ENCODE assay signal across 9 cellular contexts in genomic region chr16:2196162-2196980, GRCh38. TPM values are rescaled to one million over a fixed set of nuclear protein-coding genes. Genes with fewer than 3 reads are reported as not detected.
DNase-seq lines count a peak whose midpoint lies in the region; ATAC-seq, FAIRE-seq and TF ChIP-seq lines count a peak whose summit lies in the region.
"Had no signal": no experiment of that assay in that cellular context is flagged by ENCODE, and none has a peak within 500 bp of the region (broad histone marks: within the 10 kb centered on the region; RNA-seq: fewer than 3 reads in every experiment).

TSS of gene CASKIN1 (minus strand) at chr16:2196605. CDS start at chr16:2196432, 173 bp downstream.

- TF ChIP-seq EP300 in A549 (IDR thresholded peaks at IDR 0.05), result no peak

- H3K4me3 ChIP-seq in A549 (peak within 1 kb of the TSS; percentile 58), upper lobe of right lung (peak within 1 kb of the TSS; percentile 23)

- peak within 1 kb of the TSS; percentile 97 for H3K4me2 ChIP-seq in A549

- ATAC-seq in A549 (peak in 1 of 2 experiments; percentile 42; a peak in 3 of 6 replicates), upper lobe of right lung (peak; percentile 35), HG03280 (IDR thresholded peaks at IDR 0.05; ENCODE audit: unreplicated experiment) (no peak)

- TF ChIP-seq CTCF in A549 (IDR thresholded peaks at IDR 0.05), result no peak
- TF ChIP-seq CTCF in GM10248 (IDR thresholded peaks at IDR 0.05; ENCODE audit: control extremely low read depth, extremely low read depth, low read depth, missing control alignments), result no peak
- no peak for TF ChIP-seq CTCF in upper lobe of right lung (IDR thresholded peaks at IDR 0.05)

- DNase-seq in A549 (ENCODE audit: low read depth in 1 of 2, low spot score in 1 of 2) (no peak), GM10248 (ENCODE audit: extremely low spot score) (peak; percentile 48), iPS-NIHi11 (ENCODE audit: low spot score) (peak; percentile 81), upper lobe of right lung (no peak), A172 (ENCODE audit: low spot score) (no peak), SK-N-DZ (ENCODE audit: low spot score) (no peak)
- no peak for DNase-seq in activated T-helper 1 cell treated with anti-CD3 and anti-CD28 coated beads, Interleukin-12 subunit alpha, Interleukin-12 subunit beta, Interleukin-2, Interleukin-4 antibody, amounts not matched to agents 30 ng/mL and 10 ng/mL and 1 ng/mL, durations not matched to agents 14 hours and 24 hours and 36 hours (ENCODE audit: low spot score)

- H3K9me3 ChIP-seq in A549, result no peaks in the 10 kb centered on the region
- no peaks in the 10 kb centered on the region for H3K9me3 ChIP-seq in upper lobe of right lung

- no peak within 1 kb of the TSS for H3K27ac Mint-ChIP-seq in activated T-helper 1 cell treated with anti-CD3 and anti-CD28 coated beads, Interleukin-12 subunit alpha, Interleukin-12 subunit beta, Interleukin-2, Interleukin-4 antibody, amounts not matched to agents 30 ng/mL and 10 ng/mL and 1 ng/mL, durations not matched to agents 14 hours and 24 hours and 36 hours

- H3K36me3 Mint-ChIP-seq in activated T-helper 1 cell treated with anti-CD3 and anti-CD28 coated beads, Interleukin-12 subunit alpha, Interleukin-12 subunit beta, Interleukin-2, Interleukin-4 antibody, amounts not matched to agents 30 ng/mL and 10 ng/mL and 1 ng/mL, durations not matched to agents 14 hours and 24 hours and 36 hours (ENCODE audit: low read depth), result no peaks in the 10 kb centered on the region

- H3K27ac ChIP-seq in A549 (peak within 1 kb of the TSS; percentile 56 to 86), upper lobe of right lung (no peak within 1 kb of the TSS)

- no peaks in the 10 kb centered on the region for H3K4me1 Mint-ChIP-seq in activated T-helper 1 cell treated with anti-CD3 and anti-CD28 coated beads, Interleukin-12 subunit alpha, Interleukin-12 subunit beta, Interleukin-2, Interleukin-4 antibody, amounts not matched to agents 30 ng/mL and 10 ng/mL and 1 ng/mL, durations not matched to agents 14 hours and 24 hours and 36 hours (ENCODE audit: low read depth)

- no peak for FAIRE-seq in A549 (lab: Jason Lieb, UNC)
- FAIRE-seq: endothelial cell of umbilical vein had no signal

- peaks cover 39% of the 10 kb centered on the region for H3K27me3 ChIP-seq in upper lobe of right lung

- no peaks in the 10 kb centered on the region for H3K36me3 ChIP-seq in upper lobe of right lung

- H3K9me3 Mint-ChIP-seq in activated T-helper 1 cell treated with anti-CD3 and anti-CD28 coated beads, Interleukin-12 subunit alpha, Interleukin-12 subunit beta, Interleukin-2, Interleukin-4 antibody, amounts not matched to agents 30 ng/mL and 10 ng/mL and 1 ng/mL, durations not matched to agents 14 hours and 24 hours and 36 hours, result no peaks in the 10 kb centered on the region

- POLR2A ChIA-PET in A549 (lab: Yijun Ruan, JAX) (interaction anchor here (0.6 to 2.0 kb wide), 3 partner anchors 30 to 41 kb away, joined by 3 to 17 read pairs (median 5); partner anchors contain the start of gene TRAF7), GM10248 (lab: Yijun Ruan, JAX) (interaction anchor here (0.5 to 1.6 kb wide), 2 partner anchors 41 to 242 kb away, joined by 3 to 6 read pairs; partner anchors contain the start of gene TRAF7)

- intact Hi-C loops in activated T-helper 1 cell treated with anti-CD3 and anti-CD28 coated beads, Interleukin-12 subunit alpha, Interleukin-12 subunit beta, Interleukin-2, Interleukin-4 antibody, amounts not matched to agents 30 ng/mL and 10 ng/mL and 1 ng/mL, durations not matched to agents 14 hours and 24 hours and 36 hours (cut with micrococcal nuclease), result loop anchor here (5.0 to 10.0 kb wide), 2 partner anchors 174 to 228 kb away; partner anchors contain the start of gene CCNF
- intact Hi-C loops in upper lobe of right lung (cut with DNase I), result no loop called here

- H3K4me1 ChIP-seq in A549, result peaks cover 18% of the 10 kb centered on the region
- H3K4me1 ChIP-seq in upper lobe of right lung, result peaks cover 11% of the 10 kb centered on the region

- H3K4me3 Mint-ChIP-seq in activated T-helper 1 cell treated with anti-CD3 and anti-CD28 coated beads, Interleukin-12 subunit alpha, Interleukin-12 subunit beta, Interleukin-2, Interleukin-4 antibody, amounts not matched to agents 30 ng/mL and 10 ng/mL and 1 ng/mL, durations not matched to agents 14 hours and 24 hours and 36 hours, result peak within 1 kb of the TSS; percentile 49

- TF ChIP-seq RAD21 in A549 (conservative IDR thresholded peaks at IDR 0.05 in 1 of 2, IDR thresholded peaks at IDR 0.05 in 1 of 2), result no peak

- TF ChIP-seq POLR2A in A549 (IDR thresholded peaks at IDR 0.05; ENCODE audit: low read length), result no peak

- no CpG with 5 or more reads among the region's 129 CpGs for WGBS in A549 (ENCODE audit: missing lambda C conversion rate)

- CTCF ChIA-PET in A549 (lab: Yijun Ruan, JAX), result interaction anchor here (0.5 to 5.0 kb wide), 8 partner anchors 11 to 304 kb away, joined by 3 to 33 read pairs (median 14); partner anchors contain the start of genes BRICD5 and ECI1
- CTCF ChIA-PET in GM10248 (lab: Yijun Ruan, JAX), result interaction anchor here (1.9 to 2.1 kb wide), 2 partner anchors 14 to 37 kb away, joined by 5 read pairs; no protein-coding TSS in a partner anchor

- peaks cover 34% of the 10 kb centered on the region for H3K27me3 Mint-ChIP-seq in activated T-helper 1 cell treated with anti-CD3 and anti-CD28 coated beads, Interleukin-12 subunit alpha, Interleukin-12 subunit beta, Interleukin-2, Interleukin-4 antibody, amounts not matched to agents 30 ng/mL and 10 ng/mL and 1 ng/mL, durations not matched to agents 14 hours and 24 hours and 36 hours (ENCODE audit: insufficient read depth)

TF ChIP-seq in A549, 52 proteins besides CTCF, POLR2A, EP300 and RAD21 (continues in another document):
- TF ChIP-seq NPAS2 (CRISPR knock-in tag; IDR thresholded peaks at IDR 0.05; ENCODE audit: borderline replicate concordance) (no peak), MAX (IDR thresholded peaks at IDR 0.05) (no peak), ELK1 (IDR thresholded peaks at IDR 0.05; ENCODE audit: low read depth, low read length) (no peak), CHD4 (IDR thresholded peaks at IDR 0.05; ENCODE audit: borderline replicate concordance) (no peak), FOSL2 (IDR thresholded peaks at IDR 0.05) (no peak), FOSL2 (CRISPR knock-in tag; IDR thresholded peaks at IDR 0.05) (no peak), HOXA7 (CRISPR knock-in tag; IDR thresholded peaks at IDR 0.05) (no peak), HOXB5 (CRISPR knock-in tag; IDR thresholded peaks at IDR 0.05) (no peak), GATA3 (IDR thresholded peaks at IDR 0.05; ENCODE audit: borderline replicate concordance) (no peak), BHLHE40 (IDR thresholded peaks at IDR 0.05; ENCODE audit: low read depth, low read length) (no peak), REST (IDR thresholded peaks at IDR 0.05) (no peak), CEBPB (IDR thresholded peaks at IDR 0.05) (no peak), NFE2L2 (conservative IDR thresholded peaks at IDR 0.05; ENCODE audit: low read length) (no peak)

RNA-seq across cellular contexts. Expression of gene CASKIN1, which starts in this region (rescaled TPM):
- polyA plus RNA-seq in A549 (2011; rRNA removed), result 0.13 and 0.27 TPM in 2 replicates
- polyA plus RNA-seq in A549 (2012; cell fraction: cytosol; rRNA removed), result 0.75 and 1.2 TPM in 2 replicates
- polyA plus RNA-seq in A549 (2012; cell fraction: nucleus; rRNA removed), result 4.4 and 5.5 TPM in 2 replicates
- 0.72 to 1.0 TPM (median 0.87 TPM) in 3 replicates for polyA plus RNA-seq in A549 (2017; fragmentation: RNase III; extraction: RNeasy Plus Mini Kit Qiagen cat#74134 plus additional on column Dnase treatment)
- polyA minus RNA-seq in A549 (2011; rRNA and poly(A)+ RNA removed), result 0.58 and 0.95 TPM in 2 replicates
- total RNA-seq in activated T-helper 1 cell treated with anti-CD3 and anti-CD28 coated beads, Interleukin-12 subunit alpha, Interleukin-12 subunit beta, Interleukin-2, Interleukin-4 antibody, amounts not matched to agents 30 ng/mL and 10 ng/mL and 1 ng/mL, durations not matched to agents 14 hours and 24 hours and 36 hours, result 1.0 and 1.2 TPM in 2 replicates
- total RNA-seq in upper lobe of right lung, result 0.06 TPM
- 0.46 and 1.5 TPM in 2 replicates for total RNA-seq in A172 (2014; rRNA removed; shearing (Covaris generic))
- 4.7 and 4.8 TPM in 2 replicates for polyA plus RNA-seq in SK-N-DZ (2014; cell fraction: cytosol; rRNA removed)
- polyA plus RNA-seq in SK-N-DZ (2014; cell fraction: nucleus; rRNA removed), result 28.7 and 32.8 TPM in 2 replicates

Comparison
In these comparisons a context has a peak if more than half of its experiments do, and no peak if none do; other contexts are left out.
1. Peak in ATAC-seq and H3K4me3 ChIP-seq in upper lobe of right lung; RNA of the gene not detected or under 1 TPM.
2. DNase-seq: peak in GM10248 (single experiment) and iPS-NIHi11 (single experiment); none in A549 (0 of 2), activated T-helper 1 cell treated with anti-CD3 and anti-CD28 coated beads, Interleukin-12 subunit alpha, Interleukin-12 subunit beta, Interleukin-2, Interleukin-4 antibody, amounts not matched to agents 30 ng/mL and 10 ng/mL and 1 ng/mL, durations not matched to agents 14 hours and 24 hours and 36 hours (single experiment), upper lobe of right lung (single experiment), A172 (single experiment) and SK-N-DZ (single experiment).